ENCODE assay signal across 19 cellular contexts in genomic region chr10:113746188-113746950, GRCh38. TPM values are rescaled to one million over a fixed set of nuclear protein-coding genes. Genes with fewer than 3 reads are reported as not detected.
A peak's percentile ranks its signal among the peaks of the same experiment; 100 is the strongest.
DNase-seq lines count a peak whose midpoint lies in the region; ATAC-seq and TF ChIP-seq lines count a peak whose summit lies in the region.
"Had no signal": no experiment of that assay in that cellular context is flagged by ENCODE, and none has a peak within 500 bp of the region (broad histone marks: within the 10 kb centered on the region; RNA-seq: fewer than 3 reads in every experiment).

No MANE protein-coding gene starts in this region.

- no peak overlapping the region for H3K14ac ChIP-seq in trophoblast cell (ENCODE audit: low read length)

- H3K4me1 ChIP-seq in PC-9 (replicated peaks; ENCODE audit: insufficient read depth) (peaks cover 8% of the 10 kb centered on the region), trophoblast cell (ENCODE audit: control insufficient read depth in 1 of 2, insufficient read depth in 2 of 2, low read length in 2 of 2) (peaks cover 0 to 2% of the 10 kb centered on the region in 2 experiments)
- H3K4me1 ChIP-seq: HAP-1 had no signal

- H3K27ac Mint-ChIP-seq in activated naive CD8-positive, alpha-beta T cell treated with anti-CD3 and anti-CD28 coated beads, Interleukin-2, amount 50 U/mL, for 24 hours = no peak overlapping the region
- H3K27ac Mint-ChIP-seq: activated CD8-positive, alpha-beta T cell treated with anti-CD3 and anti-CD28 coated beads, Interleukin-2, amount 10 ng/mL, durations not matched to agents 7 days and 5 days; naive thymus-derived CD8-positive, alpha-beta T cell; stimulated activated naive CD8-positive, alpha-beta T cell treated with anti-CD3 and anti-CD28 coated beads, Interleukin-15, Interleukin-2, amounts not matched to agents 100 ng/mL and 50 ng/mL, for 24 hours had no signal

- no peaks in the 10 kb centered on the region for H3K4me1 Mint-ChIP-seq in activated naive CD8-positive, alpha-beta T cell treated with anti-CD3 and anti-CD28 coated beads, Interleukin-2, amount 50 U/mL, for 24 hours
- H3K4me1 Mint-ChIP-seq: naive thymus-derived CD8-positive, alpha-beta T cell had no signal

- TF ChIP-seq CTCF in PC-9 (conservative IDR thresholded peaks at IDR 0.05) (no peak), fibroblast of villous mesenchyme (IDR thresholded peaks at IDR 0.05; ENCODE audit: insufficient read depth, low read depth, low read length) (no peak)

- no TSS peak for BruUV-seq in PC-9 (replicated peaks; lab: Mats Ljungman, UMichigan)

- H3K9me2 ChIP-seq in PC-9 (ENCODE audit: insufficient read depth) = no peaks in the 10 kb centered on the region

- H3K36me3 ChIP-seq in PC-9 (ENCODE audit: low read depth) (no peaks in the 10 kb centered on the region), trophoblast cell (ENCODE audit: control insufficient read depth in 1 of 2, insufficient read depth in 2 of 2, low read length in 2 of 2) (no peaks in the 10 kb centered on the region)
- H3K36me3 ChIP-seq: HAP-1 had no signal

- H3K4ac ChIP-seq in trophoblast cell (ENCODE audit: low read depth, low read length) = no peak overlapping the region

- no peaks in the 10 kb centered on the region for H3K36me3 Mint-ChIP-seq in activated naive CD8-positive, alpha-beta T cell treated with anti-CD3 and anti-CD28 coated beads, Interleukin-2, amount 50 U/mL, for 24 hours (ENCODE audit: low read depth)
- H3K36me3 Mint-ChIP-seq: naive thymus-derived CD8-positive, alpha-beta T cell had no signal

- H3K27ac ChIP-seq in PC-9 (no peak overlapping the region), trophoblast cell (ENCODE audit: low read depth, low read length) (no peak overlapping the region)

- CTCF ChIA-PET in PC-9 (lab: Charles Lee) = no interaction called here

- H3K18ac ChIP-seq in trophoblast cell (ENCODE audit: low read length) = no peak overlapping the region

- peaks cover 3% of the 10 kb centered on the region; the same call in 1 of the 2 replicates for H3F3A ChIP-seq in PC-9 (ENCODE audit: insufficient read depth, low read depth)

- POLR2A ChIA-PET in PC-9 (lab: Charles Lee; ENCODE audit: unreplicated experiment) = interaction anchor here (0.7 kb wide), 1 partner anchor 42 kb away, joined by 3 read pairs; no protein-coding TSS in a partner anchor

- H3K79me2 ChIP-seq in PC-9 (ENCODE audit: low read depth) (no peaks in the 10 kb centered on the region), trophoblast cell (ENCODE audit: control insufficient read depth, insufficient read depth, low read length, poor library complexity) (no peaks in the 10 kb centered on the region)

- H4K8ac ChIP-seq in trophoblast cell (ENCODE audit: low read depth, low read length) = no peak overlapping the region

- H4K91ac ChIP-seq in trophoblast cell (ENCODE audit: low read depth, low read length) = no peak overlapping the region

- H4K12ac ChIP-seq in trophoblast cell (ENCODE audit: low read depth, low read length) = no peak overlapping the region

- H3K9me3 Mint-ChIP-seq in activated naive CD8-positive, alpha-beta T cell treated with anti-CD3 and anti-CD28 coated beads, Interleukin-2, amount 50 U/mL, for 24 hours = no peaks in the 10 kb centered on the region
- H3K9me3 Mint-ChIP-seq: naive thymus-derived CD8-positive, alpha-beta T cell; stimulated activated naive CD8-positive, alpha-beta T cell treated with anti-CD3 and anti-CD28 coated beads, Interleukin-15, Interleukin-2, amounts not matched to agents 100 ng/mL and 50 ng/mL, for 24 hours had no signal

- no peaks in the 10 kb centered on the region for H4K20me1 ChIP-seq in PC-9 (ENCODE audit: insufficient read depth)

- H3K9me3 ChIP-seq in PC-9 (ENCODE audit: insufficient read depth, low read depth) (no peaks in the 10 kb centered on the region), trophoblast cell (ENCODE audit: insufficient read depth, low read depth, low read length) (no peaks in the 10 kb centered on the region)
- H3K9me3 ChIP-seq: HAP-1 had no signal

- H2BK12ac ChIP-seq in trophoblast cell (ENCODE audit: low read length) = no peak overlapping the region

- H3K4me2 ChIP-seq in PC-9 (0 out of 2 replicates have a peak overlapping the region, but pooled peaks have one; percentile 19), trophoblast cell (ENCODE audit: low read length) (no peak overlapping the region)

- H2AK5ac ChIP-seq in trophoblast cell (ENCODE audit: low read length) = no peak overlapping the region

- H2BK120ac ChIP-seq in trophoblast cell (ENCODE audit: insufficient read depth, low read length, poor library complexity) = no peak overlapping the region

- no peak overlapping the region for H2BK5ac ChIP-seq in trophoblast cell (ENCODE audit: low read depth, low read length, poor library complexity)

- no peak for ATAC-seq in activated naive CD8-positive, alpha-beta T cell treated with anti-CD3 and anti-CD28 coated beads, Interleukin-2, amount 50 U/mL, for 24 hours
- ATAC-seq in GM21423 (IDR thresholded peaks at IDR 0.05; ENCODE audit: unreplicated experiment) = no peak
- no peak for ATAC-seq in left ventricle myocardium superior
- ATAC-seq: activated CD8-positive, alpha-beta T cell treated with anti-CD3 and anti-CD28 coated beads, Interleukin-2, amount 10 ng/mL, durations not matched to agents 7 days and 5 days; naive thymus-derived CD8-positive, alpha-beta T cell; right cardiac atrium had no signal

- H2AFZ ChIP-seq in PC-9 = no peak overlapping the region
- H2AFZ ChIP-seq in trophoblast cell (ENCODE audit: insufficient read depth, low read length, poor library complexity) = no peak overlapping the region

- no peak overlapping the region for H3K4me3 Mint-ChIP-seq in activated naive CD8-positive, alpha-beta T cell treated with anti-CD3 and anti-CD28 coated beads, Interleukin-2, amount 50 U/mL, for 24 hours
- H3K4me3 Mint-ChIP-seq: activated CD8-positive, alpha-beta T cell treated with anti-CD3 and anti-CD28 coated beads, Interleukin-2, amount 10 ng/mL, durations not matched to agents 7 days and 5 days; naive thymus-derived CD8-positive, alpha-beta T cell; stimulated activated naive CD8-positive, alpha-beta T cell treated with anti-CD3 and anti-CD28 coated beads, Interleukin-15, Interleukin-2, amounts not matched to agents 100 ng/mL and 50 ng/mL, for 24 hours had no signal

- intact Hi-C loops in PC-9 (cut with micrococcal nuclease; ENCODE audit: unreplicated experiment) (no loop called here), left ventricle myocardium superior (cut with micrococcal nuclease) (no loop called here)

- H3K9ac ChIP-seq in trophoblast cell (ENCODE audit: low read length) = no peak overlapping the region

- no peak overlapping the region for H3K23ac ChIP-seq in trophoblast cell (ENCODE audit: low read length)

- no peaks in the 10 kb centered on the region for H3K79me1 ChIP-seq in trophoblast cell (ENCODE audit: low read length)

- H3K4me3 ChIP-seq in PC-9 (no peak overlapping the region), fibroblast of villous mesenchyme (ENCODE audit: low read depth, low read length) (no peak overlapping the region), trophoblast cell (ENCODE audit: low read depth, low read length) (no peak overlapping the region)
- H3K4me3 ChIP-seq: HAP-1 had no signal

- peak; percentile 2 for DNase-seq in Daoy (ENCODE audit: low read depth)
- peak; percentile 35 to 39 for DNase-seq in PC-9
- DNase-seq in fibroblast of villous mesenchyme (ENCODE audit: low read depth) = peak; percentile 38
- peak; percentile 15 to 66 for DNase-seq in trophoblast cell
- DNase-seq in activated naive CD8-positive, alpha-beta T cell treated with anti-CD3 and anti-CD28 coated beads, Interleukin-2, amount 50 U/mL, for 24 hours = no peak
- DNase-seq in NCI-H345 treated with DMSO at 0.1 percent for 48 hours (lab: John Stamatoyannopoulos, UW; ENCODE audit: unreplicated experiment) = no peak
- DNase-seq in left ventricle myocardium superior = no peak
- DNase-seq: activated CD8-positive, alpha-beta T cell treated with anti-CD3 and anti-CD28 coated beads, Interleukin-2, amount 10 ng/mL, durations not matched to agents 7 days and 5 days; activated naive CD4-positive, alpha-beta T cell treated with Interleukin-2 at 50 U/mL for 16 hours; naive thymus-derived CD8-positive, alpha-beta T cell; NCI-H1105; NCI-H510A; T-helper 9 cell had no signal

- peaks cover 18% of the 10 kb centered on the region for H3K27me3 Mint-ChIP-seq in activated naive CD8-positive, alpha-beta T cell treated with anti-CD3 and anti-CD28 coated beads, Interleukin-2, amount 50 U/mL, for 24 hours

- no CpG with 5 or more reads among the region's 4 CpGs for WGBS in trophoblast cell (ENCODE audit: extremely low coverage, insufficient coverage, insufficient read length)

- H3K27me3 ChIP-seq in PC-9 (ENCODE audit: insufficient read depth, low read depth) (no peaks in the 10 kb centered on the region), trophoblast cell (ENCODE audit: insufficient read depth, low read length) (no peaks in the 10 kb centered on the region)

RNA-seq across cellular contexts. Expression of gene PLEKHS1, which starts 5.1 kb away (rescaled TPM):
- total RNA-seq in Daoy (2014; rRNA removed; shearing (Covaris generic)) = not detected in 2 replicates
- 2.9 and 4.9 TPM in 2 replicates for total RNA-seq in PC-9 (2021)
- total RNA-seq in fibroblast of villous mesenchyme = under 0.01 TPM in 1 of 2 replicates, not detected in the other
- polyA plus RNA-seq in trophoblast cell (2013) = 0.03 TPM in 1 of 2 replicates, not detected in the other
- total RNA-seq in left ventricle myocardium superior = not detected
- total RNA-seq: activated CD8-positive, alpha-beta T cell treated with anti-CD3 and anti-CD28 coated beads, Interleukin-2, amount 10 ng/mL, durations not matched to agents 7 days and 5 days; chondrocyte; fibroblast of lung; naive thymus-derived CD8-positive, alpha-beta T cell; right cardiac atrium had no signal
- polyA plus RNA-seq: fibroblast of lung; naive thymus-derived CD8-positive, alpha-beta T cell; right cardiac atrium had no signal

Comparison
In these comparisons a context has a peak if more than half of its experiments do, and no peak if none do; other contexts are left out.
1. DNase-seq: peak in Daoy (single experiment), PC-9 (2 of 2), fibroblast of villous mesenchyme (single experiment) and trophoblast cell (2 of 2); none in activated naive CD8-positive, alpha-beta T cell treated with anti-CD3 and anti-CD28 coated beads, Interleukin-2, amount 50 U/mL, for 24 hours (single experiment), NCI-H345 treated with DMSO at 0.1 percent for 48 hours (single experiment) and left ventricle myocardium superior (single experiment).